8 cellular contexts compared by ENCODE assay signal in the genomic region with DNA sequence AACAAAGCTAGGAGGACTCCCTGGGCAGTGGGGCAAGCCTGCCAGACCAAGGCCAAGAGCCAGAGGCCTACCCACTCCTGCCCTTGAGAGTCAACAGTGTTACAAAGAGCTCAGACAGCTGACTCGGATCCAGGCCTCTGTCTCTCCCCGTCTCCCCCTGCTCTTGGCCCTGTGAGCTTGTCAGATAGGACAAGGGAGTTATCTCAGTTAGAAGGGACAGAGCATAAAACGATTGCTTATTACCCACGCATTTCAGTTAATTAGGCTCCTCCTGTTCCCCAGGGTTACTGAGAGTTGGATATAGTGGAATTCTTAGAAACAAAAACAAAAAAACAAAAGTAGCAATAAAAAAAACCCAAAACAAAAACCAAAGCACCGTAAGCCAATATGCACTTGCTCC. TPM values are rescaled to one million over a fixed set of nuclear protein-coding genes. Genes with fewer than 3 reads are reported as not detected.
A peak's percentile ranks its signal among the peaks of the same experiment; 100 is the strongest.
DNase-seq lines count a peak whose midpoint lies in the region; ATAC-seq and TF ChIP-seq lines count a peak whose summit lies in the region.

No MANE protein-coding gene starts in this region.

- peaks cover 63% of the 10 kb centered on the region for H3K4me1 Mint-ChIP-seq in activated T-cell treated with anti-CD3 and anti-CD28 coated beads, Interleukin-2, amount 50 U/mL, for 24 hours (ENCODE audit: low read depth)

- peak overlapping the region; percentile 94 for H3K27ac Mint-ChIP-seq in activated T-cell treated with anti-CD3 and anti-CD28 coated beads, Interleukin-2, amount 50 U/mL, for 24 hours

- no peaks in the 10 kb centered on the region for H3K9me3 ChIP-seq in body of pancreas
- no peaks in the 10 kb centered on the region for H3K9me3 ChIP-seq in tibial nerve

- no peak for TF ChIP-seq EP300 in tibial nerve (IDR thresholded peaks at IDR 0.05)

- DNase-seq in activated T-cell treated with anti-CD3 and anti-CD28 coated beads, Interleukin-2, amount 50 U/mL, for 24 hours: no peak
- DNase-seq in activated T-cell treated with anti-CD3 and anti-CD28 coated beads, Interleukin-2, amount 50 U/mL, for 1 hour: no peak
- DNase-seq in body of pancreas (peak; percentile 62 to 81 (median 78)), left kidney (ENCODE audit: low read depth, low spot score) (peak; percentile 56), tibial nerve (ENCODE audit: low spot score in 2 of 2) (no peak), HuH-7 (ENCODE audit: low spot score) (no peak)

- 10 to 15% methylated on average over 5 of the region's 5 CpGs for WGBS in body of pancreas, 2 donors
- WGBS in tibial nerve, 2 donors: 19 to 21% methylated on average over 5 of the region's 5 CpGs

- H3K27me3 Mint-ChIP-seq in activated T-cell treated with anti-CD3 and anti-CD28 coated beads, Interleukin-2, amount 50 U/mL, for 24 hours: no peaks in the 10 kb centered on the region

- H3K27ac ChIP-seq in body of pancreas (peak overlapping the region in 3 of 4 donors; percentile 89 to 93 (median 92)), tibial nerve (peak overlapping the region in 3 of 4 donors; percentile 86 to 98 (median 97))

- H3K4me3 Mint-ChIP-seq in activated T-cell treated with anti-CD3 and anti-CD28 coated beads, Interleukin-2, amount 50 U/mL, for 24 hours: peak overlapping the region; percentile 92

- peaks cover 66% of the 10 kb centered on the region for H3K4me1 ChIP-seq in body of pancreas
- peaks cover 0 to 57% (median 22%) of the 10 kb centered on the region in 4 donors for H3K4me1 ChIP-seq in tibial nerve

- intact Hi-C loops in body of pancreas (cut with DNase I): no loop called here

- peaks cover 57% of the 10 kb centered on the region for H3K36me3 Mint-ChIP-seq in activated T-cell treated with anti-CD3 and anti-CD28 coated beads, Interleukin-2, amount 50 U/mL, for 24 hours (ENCODE audit: low read depth)

- no peak for TF ChIP-seq CTCF in body of pancreas (IDR thresholded peaks at IDR 0.05)
- no peak for TF ChIP-seq CTCF in tibial nerve (IDR thresholded peaks at IDR 0.05)

- TF ChIP-seq POLR2A in body of pancreas (IDR thresholded peaks at IDR 0.05) (peak in 1 of 3 donors; percentile 18), tibial nerve (IDR thresholded peaks at IDR 0.05) (peak in 1 of 2 donors; percentile 8)

- H3K27me3 ChIP-seq in body of pancreas (no peaks in the 10 kb centered on the region), tibial nerve (no peaks in the 10 kb centered on the region)

- no peaks in the 10 kb centered on the region for H3K9me3 Mint-ChIP-seq in activated T-cell treated with anti-CD3 and anti-CD28 coated beads, Interleukin-2, amount 50 U/mL, for 24 hours

- no peaks in the 10 kb centered on the region for H3K36me3 ChIP-seq in body of pancreas (replicated peaks in 1 of 2; ENCODE audit: insufficient read depth in 1 of 2, low read depth in 2 of 2)
- peaks cover 0 to 20% (median 0%) of the 10 kb centered on the region in 3 donors for H3K36me3 ChIP-seq in tibial nerve

- ATAC-seq in body of pancreas: peak; percentile 30
- no peak for ATAC-seq in HG03175 (IDR thresholded peaks at IDR 0.05; ENCODE audit: unreplicated experiment)
- ATAC-seq in HG02970 (IDR thresholded peaks at IDR 0.05; ENCODE audit: low FRiP score, unreplicated experiment): no peak

- H3K4me3 ChIP-seq in body of pancreas (peak overlapping the region in 1 of 2 donors; percentile 76), tibial nerve (peak overlapping the region in 3 of 4 donors; percentile 85 to 96 (median 93))

RNA-seq across cellular contexts. Expression of a gene that starts 1.3 kb away (rescaled TPM):
- total RNA-seq in body of pancreas (10 to 100 TPM; 36.9 to 41.8 TPM), tibial nerve (10 to 100 TPM; 15.7 to 20.9 (median 18.6) TPM)

RNA-seq across cellular contexts. Expression of a gene that starts 36.4 kb away (rescaled TPM):
- total RNA-seq in body of pancreas (10 to 100 TPM in 1 of 2 donors, 1 to 10 TPM in 1; 7.6 to 11.2 TPM), tibial nerve (10 to 100 TPM; 11.1 to 78.4 (median 14.9) TPM)

RNA-seq across cellular contexts. Expression of a gene that starts 38.3 kb away (rescaled TPM):
- 100 to 1,000 TPM in 1 of 2 donors, 10 to 100 TPM in 1; 13.0 to 103 TPM for total RNA-seq in body of pancreas
- total RNA-seq in tibial nerve: 1 to 10 TPM in 1 of 4 donors, under 1 TPM in 2, not detected in 1; 0.87 to 6.7 (median 0.98) TPM

Comparison
In these comparisons a context has a peak if more than half of its experiments do, and no peak if none do; other contexts are left out.
1. DNase-seq: peak in body of pancreas (4 of 4) and left kidney (single experiment); none in activated T-cell treated with anti-CD3 and anti-CD28 coated beads, Interleukin-2, amount 50 U/mL, for 24 hours (single experiment), activated T-cell treated with anti-CD3 and anti-CD28 coated beads, Interleukin-2, amount 50 U/mL, for 1 hour (single experiment), tibial nerve (0 of 2) and HuH-7 (single experiment).